In genomic region chr2:54478899-54479298, GRCh38 we compare ENCODE assay signal across 22 cellular contexts. TPM values are rescaled to one million over a fixed set of nuclear protein-coding genes. Genes with fewer than 3 reads are reported as not detected.
DNase-seq lines count a peak whose midpoint lies in the region; ATAC-seq, FAIRE-seq and TF ChIP-seq lines count a peak whose summit lies in the region.
"Had no signal": no experiment of that assay in that cellular context is flagged by ENCODE, and none has a peak within 500 bp of the region (broad histone marks: within the 10 kb centered on the region; RNA-seq: fewer than 3 reads in every experiment).

No MANE protein-coding gene starts in this region.

- DNase-seq in A549 (ENCODE audit: low read depth in 1 of 2, low spot score in 1 of 2): no peak
- no peak for DNase-seq in hepatocyte (ENCODE audit: low spot score)
- DNase-seq in smooth muscle cell (lab: John Stamatoyannopoulos, UW; ENCODE audit: unreplicated experiment): no peak
- DNase-seq in chondrocyte (ENCODE audit: low spot score): no peak
- DNase-seq in NCI-H2196 (lab: John Stamatoyannopoulos, UW; ENCODE audit: unreplicated experiment): no peak
- no peak for DNase-seq in amniotic stem cell (lab: John Stamatoyannopoulos, UW)
- DNase-seq: C1 segment of cervical spinal cord; CD8-positive, alpha-beta T cell; DND-41; MM.1S; NCI-H1048; NCI-H1417 treated with DMSO at 0.1 percent for 48 hours; NCI-H187; NCI-H2227 treated with DMSO at 0.1 percent for 48 hours; NCI-H510A treated with DMSO at 0.1 percent for 48 hours; NCI-H774; NK-92 treated with Interleukin-12 subunit alpha and Interleukin-12 subunit beta, amount 100 ng/mL, for 24 hours had no signal

- H3K4me3 ChIP-seq in A549 (no peak overlapping the region), ACC112 (ENCODE audit: low read depth, low read length) (no peak overlapping the region), hepatocyte (no peak overlapping the region), smooth muscle cell (no peak overlapping the region)
- H3K4me3 ChIP-seq: GM12878, K562 had no signal

- H4K20me1 ChIP-seq in hepatocyte (ENCODE audit: insufficient read depth, poor library complexity, severe bottlenecking) (peaks cover 17% of the 10 kb centered on the region), smooth muscle cell (ENCODE audit: low read depth) (peaks cover 47% of the 10 kb centered on the region)

- TF ChIP-seq EP300 in A549 (IDR thresholded peaks at IDR 0.05): no peak

- no peak for FAIRE-seq in A549 (lab: Jason Lieb, UNC)
- FAIRE-seq: GM12878, K562 had no signal

- no peaks in the 10 kb centered on the region for H3K36me3 Mint-ChIP-seq in chondrocyte (ENCODE audit: low read depth)
- H3K36me3 Mint-ChIP-seq: CD8-positive, alpha-beta T cell had no signal

- TF ChIP-seq CTCF in A549 (IDR thresholded peaks at IDR 0.05): no peak
- TF ChIP-seq CTCF in hepatocyte (IDR thresholded peaks at IDR 0.05; ENCODE audit: poor library complexity): no peak
- TF ChIP-seq CTCF in smooth muscle cell (IDR thresholded peaks at IDR 0.05; ENCODE audit: borderline replicate concordance, insufficient read depth, poor library complexity, severe bottlenecking): no peak
- no peak for TF ChIP-seq CTCF in chondrocyte (IDR thresholded peaks at IDR 0.05)

- H3K27me3 Mint-ChIP-seq in chondrocyte (ENCODE audit: low read depth): no peaks in the 10 kb centered on the region

- CTCF ChIA-PET in A549 (lab: Yijun Ruan, JAX): interaction anchor here (0.6 to 1.4 kb wide), 2 partner anchors 41 to 225 kb away, joined by 3 to 4 read pairs; no protein-coding TSS in a partner anchor

- H3K27ac ChIP-seq in A549 (no peak overlapping the region), ACC112 (ENCODE audit: low read depth, low read length) (0 out of 2 replicates have a peak overlapping the region, but pooled peaks have one; percentile 24), hepatocyte (peak overlapping the region; percentile 11), smooth muscle cell (ENCODE audit: low read depth) (peak overlapping the region; percentile 85)
- H3K27ac ChIP-seq: RWPE1 had no signal

- H3K9me3 Mint-ChIP-seq in chondrocyte (ENCODE audit: low read depth): no peaks in the 10 kb centered on the region
- H3K9me3 Mint-ChIP-seq: CD8-positive, alpha-beta T cell had no signal

- H3K79me2 ChIP-seq in ACC112 (ENCODE audit: control insufficient read depth, insufficient read depth, low read length, unreplicated experiment) (peaks cover 81% of the 10 kb centered on the region), hepatocyte (peaks cover 94% of the 10 kb centered on the region), smooth muscle cell (ENCODE audit: low read depth) (peaks cover 89% of the 10 kb centered on the region)

- ATAC-seq in A549 (no peak), HG02642 (IDR thresholded peaks at IDR 0.05; ENCODE audit: poor library complexity, unreplicated experiment) (no peak)
- ATAC-seq: CD8-positive, alpha-beta T cell had no signal

- H3K27me3 ChIP-seq in ACC112 (ENCODE audit: insufficient read depth, low read length) (no peaks in the 10 kb centered on the region), hepatocyte (no peaks in the 10 kb centered on the region), smooth muscle cell (ENCODE audit: low read depth) (no peaks in the 10 kb centered on the region)

- no peak overlapping the region for H3K27ac Mint-ChIP-seq in chondrocyte (ENCODE audit: unreplicated experiment)
- H3K27ac Mint-ChIP-seq: CD8-positive, alpha-beta T cell had no signal

- 90% methylated on average over 1 of the region's 1 CpG for WGBS in A549 (ENCODE audit: missing lambda C conversion rate)
- WGBS in hepatocyte (ENCODE audit: low lambda C conversion rate, missing lambda C conversion rate): 90% methylated on average over 1 of the region's 1 CpG
- WGBS in smooth muscle cell (ENCODE audit: low lambda C conversion rate): 100% methylated on average over 1 of the region's 1 CpG

- H3K4me3 Mint-ChIP-seq in chondrocyte (ENCODE audit: unreplicated experiment): no peak overlapping the region
- H3K4me3 Mint-ChIP-seq: CD8-positive, alpha-beta T cell had no signal

- H3K9me2 ChIP-seq in hepatocyte (replicated peaks; ENCODE audit: insufficient read depth): no peaks in the 10 kb centered on the region

- H3K9ac ChIP-seq in smooth muscle cell (ENCODE audit: low read depth): no peak overlapping the region

- H2AFZ ChIP-seq in ACC112 (ENCODE audit: low read length, unreplicated experiment) (no peak overlapping the region), hepatocyte (no peak overlapping the region), smooth muscle cell (ENCODE audit: low read depth) (no peak overlapping the region)

- TF ChIP-seq POLR2A in A549 (IDR thresholded peaks at IDR 0.05; ENCODE audit: low read length): no peak

- peaks cover 51% of the 10 kb centered on the region for H3K4me1 ChIP-seq in A549
- H3K4me1 ChIP-seq in ACC112 (ENCODE audit: control insufficient read depth, insufficient read depth, low read length, unreplicated experiment): peaks cover 23% of the 10 kb centered on the region
- peaks cover 11% of the 10 kb centered on the region for H3K4me1 ChIP-seq in hepatocyte (ENCODE audit: insufficient read depth)
- H3K4me1 ChIP-seq in smooth muscle cell (ENCODE audit: low read depth): peaks cover 14% of the 10 kb centered on the region

- peaks cover 83% of the 10 kb centered on the region for H3K4me1 Mint-ChIP-seq in chondrocyte (ENCODE audit: low read depth)

- H3K36me3 ChIP-seq in ACC112 (ENCODE audit: insufficient read depth, low read length) (no peaks in the 10 kb centered on the region), hepatocyte (replicated peaks; ENCODE audit: insufficient read depth, low read depth) (no peaks in the 10 kb centered on the region), smooth muscle cell (ENCODE audit: low read depth) (no peaks in the 10 kb centered on the region)

- H3F3A ChIP-seq in smooth muscle cell (ENCODE audit: low read depth): peaks cover 22% of the 10 kb centered on the region

- H3K4me2 ChIP-seq in A549: 0 out of 3 replicates have a peak overlapping the region, but pooled peaks have one; percentile 2
- H3K4me2 ChIP-seq in hepatocyte: no peak overlapping the region
- H3K4me2 ChIP-seq in smooth muscle cell: peak overlapping the region; percentile 35

- TF ChIP-seq RAD21 in A549 (conservative IDR thresholded peaks at IDR 0.05 in 1 of 2, IDR thresholded peaks at IDR 0.05 in 1 of 2): no peak

- H3K9me3 ChIP-seq in A549 (no peaks in the 10 kb centered on the region), hepatocyte (ENCODE audit: low read depth) (peaks cover 4% of the 10 kb centered on the region), smooth muscle cell (replicated peaks; ENCODE audit: low read depth) (no peaks in the 10 kb centered on the region)

- POLR2A ChIA-PET in A549 (lab: Yijun Ruan, JAX): no interaction called here

TF ChIP-seq in A549, 52 proteins besides CTCF, POLR2A, EP300 and RAD21:
- TF ChIP-seq CEBPB (IDR thresholded peaks at IDR 0.05) (no peak), E2F6 (IDR thresholded peaks at IDR 0.05; ENCODE audit: borderline replicate concordance, low read depth) (no peak), CHD4 (IDR thresholded peaks at IDR 0.05; ENCODE audit: borderline replicate concordance) (no peak), FOSL2 (IDR thresholded peaks at IDR 0.05) (no peak), FOSL2 (CRISPR knock-in tag; IDR thresholded peaks at IDR 0.05) (no peak)

RNA-seq across cellular contexts. Expression of gene SPTBN1, which starts 22.8 kb away (rescaled TPM):
- polyA plus RNA-seq in A549 (2011; rRNA removed) (126 and 201 TPM in 2 replicates), A549 (2017; fragmentation: RNase III; extraction: RNeasy Plus Mini Kit Qiagen cat#74134 plus additional on column Dnase treatment) (105 to 117 TPM (median 115 TPM) in 3 replicates), hepatocyte (122 and 124 TPM in 2 replicates), smooth muscle cell (76.3 and 78.7 TPM in 2 replicates)
- polyA plus RNA-seq in A549 (2012; cell fraction: cytosol; rRNA removed): 23.9 and 24.0 TPM in 2 replicates
- 235 and 325 TPM in 2 replicates for polyA plus RNA-seq in A549 (2012; cell fraction: nucleus; rRNA removed)
- 264 and 290 TPM in 2 replicates for polyA minus RNA-seq in A549 (2011; rRNA and poly(A)+ RNA removed)
- total RNA-seq in hepatocyte (324 and 341 TPM in 2 replicates), smooth muscle cell (186 and 215 TPM in 2 replicates), chondrocyte (275 to 297 TPM (median 293 TPM) in 3 replicates)

Comparison
In these comparisons a context has a peak if more than half of its experiments do, and no peak if none do; other contexts are left out.
1. H3K27ac ChIP-seq: peak in ACC112 (single experiment), hepatocyte (single experiment) and smooth muscle cell (single experiment); none in A549 (0 of 2).